Comparison of ENCODE assay signal across 31 cellular contexts in genomic region chr17:11142231-11142630, GRCh38.
"Had no signal": no experiment of that assay in that cellular context is flagged by ENCODE, and none has a peak within 500 bp of the region (broad histone marks: within the 10 kb centered on the region; RNA-seq: fewer than 3 reads in every experiment).

No MANE protein-coding gene starts in this region.

- H3K27ac Mint-ChIP-seq: natural killer cell; nephron; neural progenitor cell; progenitor cell of endocrine pancreas; stimulated activated memory B cell treated with anti-CD40 and anti-IgM and Interleukin-4, amounts not matched to agents 10 μg/mL and 1 μg/mL and 100 μg/mL, for 72 hours; stimulated activated naive CD8-positive, alpha-beta T cell treated with anti-CD3 and anti-CD28 coated beads, Interleukin-15, amount 100 ng/mL, for 72 hours; type B pancreatic cell had no signal

- H3K4me3 ChIP-seq: neural progenitor cell, ovary, psoas muscle, right lobe of liver, sigmoid colon, smooth muscle cell, spleen, suprapubic skin, testis, tibial artery, transverse colon, upper lobe of right lung, uterus had no signal

- H3K9me3 Mint-ChIP-seq: natural killer cell; nephron; neural progenitor cell; stimulated activated naive CD8-positive, alpha-beta T cell treated with anti-CD3 and anti-CD28 coated beads, Interleukin-15, amount 100 ng/mL, for 72 hours; type B pancreatic cell had no signal

- H3K4me1 ChIP-seq: neural progenitor cell, parathyroid adenoma, psoas muscle, right lobe of liver, sigmoid colon, testis, tibial artery, transverse colon, upper lobe of right lung, uterus had no signal

- H3K36me3 Mint-ChIP-seq: natural killer cell; neural progenitor cell; stimulated activated memory B cell treated with anti-CD40 and anti-IgM and Interleukin-4, amounts not matched to agents 10 μg/mL and 1 μg/mL and 100 μg/mL, for 72 hours; type B pancreatic cell had no signal

- H3K27ac ChIP-seq: neural progenitor cell, ovary, parathyroid adenoma, psoas muscle, right lobe of liver, sigmoid colon, spleen, suprapubic skin, testis, tibial artery, transverse colon, upper lobe of right lung, uterus had no signal

- H3K9me3 ChIP-seq: ovary, psoas muscle, right lobe of liver, sigmoid colon, suprapubic skin, testis, tibial artery, transverse colon, upper lobe of right lung, uterus had no signal

- DNase-seq: natural killer cell; occipital lobe; ovary; posterior cingulate gyrus; psoas muscle; right cardiac atrium; right lobe of liver; sigmoid colon; spleen; stimulated activated CD4-positive, alpha-beta T cell treated with anti-CD3 and anti-CD28 coated beads, Interleukin-12 subunit alpha, Interleukin-12 subunit beta, amount 100 ng/mL, for 4 hours; stimulated activated CD4-positive, alpha-beta T cell treated with anti-CD3 and anti-CD28 coated beads, Interleukin-1b, Interleukin-23, amount 100 ng/mL, for 48 hours; stimulated activated CD4-positive, alpha-beta T cell treated with anti-CD3 and anti-CD28 coated beads, Interleukin-4, amount 100 ng/mL, for 1 hour; stimulated activated CD4-positive, alpha-beta T cell treated with anti-CD3 and anti-CD28 coated beads, Interleukin-4, amount 100 ng/mL, for 4 hours; stimulated activated CD8-positive, alpha-beta memory T cell treated with anti-CD3 and anti-CD28 coated beads, Interleukin-4, amount 100 ng/mL, for 48 hours; stimulated activated naive CD4-positive, alpha-beta T cell; stimulated activated naive CD8-positive, alpha-beta T cell treated with anti-CD3 and anti-CD28 coated beads, Interleukin-15, amount 100 ng/mL, for 72 hours; stimulated activated naive CD8-positive, alpha-beta T cell treated with anti-CD3 and anti-CD28 coated beads, Interleukin-15, Interleukin-2, amounts not matched to agents 100 U/mL and 50 U/mL, for 24 hours; substantia nigra; testis; tibial artery; transverse colon; upper lobe of right lung; uterus had no signal

- H3K4me3 Mint-ChIP-seq: natural killer cell; nephron; neural progenitor cell; stimulated activated memory B cell treated with anti-CD40 and anti-IgM and Interleukin-4, amounts not matched to agents 10 μg/mL and 1 μg/mL and 100 μg/mL, for 72 hours; stimulated activated naive CD8-positive, alpha-beta T cell treated with anti-CD3 and anti-CD28 coated beads, Interleukin-15, amount 100 ng/mL, for 72 hours; type B pancreatic cell had no signal

- ATAC-seq: natural killer cell; psoas muscle; right cardiac atrium; right lobe of liver; stimulated activated memory B cell treated with anti-CD40 and anti-IgM and Interleukin-4, amounts not matched to agents 10 μg/mL and 1 μg/mL and 100 μg/mL, for 72 hours; stimulated activated naive CD8-positive, alpha-beta T cell treated with anti-CD3 and anti-CD28 coated beads, Interleukin-15, amount 100 ng/mL, for 72 hours; stimulated activated naive CD8-positive, alpha-beta T cell treated with anti-CD3 and anti-CD28 coated beads, Interleukin-15, Interleukin-2, amounts not matched to agents 100 U/mL and 50 U/mL, for 24 hours; upper lobe of right lung had no signal

- H3K4me1 Mint-ChIP-seq: natural killer cell; neural progenitor cell; stimulated activated memory B cell treated with anti-CD40 and anti-IgM and Interleukin-4, amounts not matched to agents 10 μg/mL and 1 μg/mL and 100 μg/mL, for 72 hours; stimulated activated naive CD8-positive, alpha-beta T cell treated with anti-CD3 and anti-CD28 coated beads, Interleukin-15, amount 100 ng/mL, for 72 hours had no signal

- H3K27me3 ChIP-seq: neural progenitor cell, ovary, right lobe of liver, sigmoid colon, spleen, suprapubic skin, testis, tibial artery, transverse colon, upper lobe of right lung, uterus had no signal

- H3K36me3 ChIP-seq: neural progenitor cell, ovary, right lobe of liver, sigmoid colon, spleen, suprapubic skin, tibial artery, transverse colon, upper lobe of right lung, uterus had no signal

- H3K9ac ChIP-seq: neural progenitor cell, parathyroid adenoma had no signal

- H3K27me3 Mint-ChIP-seq: stimulated activated memory B cell treated with anti-CD40 and anti-IgM and Interleukin-4, amounts not matched to agents 10 μg/mL and 1 μg/mL and 100 μg/mL, for 72 hours had no signal
